22 cellular contexts compared by ENCODE assay signal in the genomic region with DNA sequence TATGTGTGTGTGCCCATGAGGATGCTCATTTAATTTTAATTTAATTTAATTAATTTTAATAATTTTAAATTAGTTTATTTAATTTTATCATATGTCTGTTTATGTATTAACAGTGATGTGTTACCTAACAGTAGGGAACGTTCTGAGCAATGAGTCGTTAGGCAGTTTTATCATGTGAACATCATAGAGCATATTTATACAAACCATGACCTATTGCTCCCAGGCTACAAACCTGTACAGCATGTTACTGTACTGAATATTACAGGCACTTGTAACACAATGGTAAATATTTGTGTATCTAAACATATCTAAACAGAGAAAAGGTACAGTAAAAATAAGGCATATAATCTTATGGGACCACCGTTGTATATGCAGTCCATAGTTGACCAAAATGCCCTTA. TPM values are rescaled to one million over a fixed set of nuclear protein-coding genes. Genes with fewer than 3 reads are reported as not detected.
DNase-seq lines count a peak whose midpoint lies in the region; ATAC-seq, FAIRE-seq and TF ChIP-seq lines count a peak whose summit lies in the region.
"Had no signal": no experiment of that assay in that cellular context is flagged by ENCODE, and none has a peak within 500 bp of the region (broad histone marks: within the 10 kb centered on the region; RNA-seq: fewer than 3 reads in every experiment).

No MANE protein-coding gene starts in this region.

- H3K27ac ChIP-seq in VCaP, result peak overlapping the region; percentile 100
- H3K27ac ChIP-seq in kidney (ENCODE audit: low read depth in 2 of 2, low read length in 2 of 2), result no peak overlapping the region
- H3K27ac ChIP-seq in prostate gland, result peak overlapping the region; percentile 93 to 99
- H3K27ac ChIP-seq: HL-60, SK-N-MC had no signal

- peak; percentile 6 for FAIRE-seq in kidney (lab: Jason Lieb, UNC)
- FAIRE-seq: GM19239, H54, K562 had no signal

- H3K36me3 ChIP-seq in kidney (ENCODE audit: control insufficient read depth in 1 of 2, insufficient read depth in 2 of 2, low read length in 2 of 2) (no peaks in the 10 kb centered on the region), prostate gland (no peaks in the 10 kb centered on the region), MG63 (no peaks in the 10 kb centered on the region)
- H3K36me3 ChIP-seq: BE2C had no signal

- no peak for TF ChIP-seq CTCF in Calu3 (IDR thresholded peaks at IDR 0.05; ENCODE audit: unreplicated experiment)
- no peak for TF ChIP-seq CTCF in VCaP (conservative IDR thresholded peaks at IDR 0.05)
- no peak for TF ChIP-seq CTCF in kidney (IDR thresholded peaks at IDR 0.05; ENCODE audit: borderline replicate concordance, extremely low read depth, insufficient read depth)
- TF ChIP-seq CTCF in prostate gland (IDR thresholded peaks at IDR 0.05), result no peak

- no peak overlapping the region for H3K27ac Mint-ChIP-seq in Calu3 (ENCODE audit: unreplicated experiment)
- H3K27ac Mint-ChIP-seq: CD14-positive monocyte; CD8-positive, alpha-beta memory T cell had no signal

- H3K9me3 Mint-ChIP-seq in Calu3 (ENCODE audit: low read depth, unreplicated experiment), result no peaks in the 10 kb centered on the region
- H3K9me3 Mint-ChIP-seq: CD14-positive monocyte; CD8-positive, alpha-beta memory T cell had no signal

- peaks cover 26% of the 10 kb centered on the region for H3K4me1 Mint-ChIP-seq in Calu3 (ENCODE audit: low read depth, unreplicated experiment)
- H3K4me1 Mint-ChIP-seq: CD14-positive monocyte; CD8-positive, alpha-beta memory T cell had no signal

- no peak for ATAC-seq in Right ventricle myocardium superior (ENCODE audit: poor library complexity)
- ATAC-seq: K562 had no signal

- H3K4me3 ChIP-seq in kidney (ENCODE audit: low read length in 2 of 2) (no peak overlapping the region), prostate gland (peak overlapping the region in 1 of 2 donors; percentile 9), MG63 (no peak overlapping the region)
- H3K4me3 ChIP-seq: K562, SK-N-MC had no signal

- peak overlapping the region; percentile 56 for H3K4me3 Mint-ChIP-seq in Calu3 (ENCODE audit: low read depth, unreplicated experiment)
- H3K4me3 Mint-ChIP-seq: CD14-positive monocyte; CD8-positive, alpha-beta memory T cell had no signal

- H3K27me3 Mint-ChIP-seq in Calu3 (ENCODE audit: unreplicated experiment), result no peaks in the 10 kb centered on the region

- no TSS peak for BruUV-seq in Calu3 (replicated peaks; lab: Mats Ljungman, UMichigan)

- H3K4me1 ChIP-seq in kidney (ENCODE audit: control insufficient read depth in 1 of 2, insufficient read depth in 1 of 2, low read depth in 1 of 2, low read length in 2 of 2), result no peaks in the 10 kb centered on the region
- peaks cover 7% of the 10 kb centered on the region for H3K4me1 ChIP-seq in prostate gland (replicated peaks)
- H3K4me1 ChIP-seq: BE2C had no signal

- H3K27me3 ChIP-seq in prostate gland (replicated peaks; ENCODE audit: insufficient read depth) (no peaks in the 10 kb centered on the region), MG63 (no peaks in the 10 kb centered on the region)
- H3K27me3 ChIP-seq: BE2C had no signal

- no peak overlapping the region for H3K9ac ChIP-seq in kidney (ENCODE audit: low read length in 2 of 2)

- WGBS in prostate gland, result 58% methylated on average over 3 of the region's 3 CpGs

- intact Hi-C loops in Calu3 (cut with micrococcal nuclease; ENCODE audit: unreplicated experiment), result loop anchor here (5.0 kb wide), 1 partner anchor 74 kb away; no protein-coding TSS in a partner anchor
- intact Hi-C loops in kidney (cut with DNase I), result no loop called here
- intact Hi-C loops in prostate gland (cut with DNase I), result no loop called here
- intact Hi-C loops in Right ventricle myocardium superior (cut with DNase I), result no loop called here

- H3K9me3 ChIP-seq in kidney (ENCODE audit: control insufficient read depth in 1 of 2, low read length in 2 of 2), result no peaks in the 10 kb centered on the region
- H3K9me3 ChIP-seq in prostate gland, result no peaks in the 10 kb centered on the region
- no peaks in the 10 kb centered on the region for H3K9me3 ChIP-seq in MG63
- H3K9me3 ChIP-seq: BE2C had no signal

- peaks cover 38% of the 10 kb centered on the region for H3K36me3 Mint-ChIP-seq in Calu3 (ENCODE audit: insufficient read depth, unreplicated experiment)
- H3K36me3 Mint-ChIP-seq: CD14-positive monocyte; CD8-positive, alpha-beta memory T cell had no signal

- no peak for TF ChIP-seq POLR2A in prostate gland (IDR thresholded peaks at IDR 0.05)

- CTCF ChIA-PET in Calu3 (lab: Charles Lee), result interaction anchor here (0.7 kb wide), 1 partner anchor 1422 kb away, joined by 4 read pairs; no protein-coding TSS in a partner anchor

- DNase-seq in Calu3, result no peak
- DNase-seq in kidney, result no peak
- no peak for DNase-seq in prostate gland (ENCODE audit: low spot score)
- DNase-seq in Right ventricle myocardium superior, result no peak
- DNase-seq in nucleus accumbens (lab: John Stamatoyannopoulos, UW), result no peak
- DNase-seq in MG63, result no peak
- DNase-seq: ACHN; BE2C; CD8-positive, alpha-beta memory T cell; Kasumi-1; NCI-H2029; NCI-H446 treated with DMSO at 0.1 percent for 48 hours; NCI-H526; RPMI8226; SHP77 had no signal

RNA-seq across cellular contexts. Expression of gene CFAP69, which starts 13.7 kb away (rescaled TPM):
- total RNA-seq in Calu3 (2022), result 3.4 and 4.6 TPM in 2 replicates
- 13.2 TPM for total RNA-seq in kidney
- polyA plus RNA-seq in kidney (ENCODE audit: insufficient read depth, low read depth, low replicate concordance), result 9.2 TPM
- 10 to 100 TPM; 27.4 to 50.6 TPM for total RNA-seq in prostate gland
- 1.3 TPM for total RNA-seq in Right ventricle myocardium superior
- 0.44 and 1.8 TPM in 2 replicates for total RNA-seq in MG63 (2014; rRNA removed; shearing (Covaris generic); ENCODE audit: low replicate concordance)
- polyA plus RNA-seq: CD14-positive monocyte; CD8-positive, alpha-beta memory T cell had no signal

RNA-seq across cellular contexts. Expression of gene STEAP2, which starts 19.8 kb away (rescaled TPM):
- 38.5 and 38.7 TPM in 2 replicates for total RNA-seq in Calu3 (2022)
- 15.8 TPM for total RNA-seq in kidney
- 8.9 TPM for polyA plus RNA-seq in kidney (ENCODE audit: insufficient read depth, low read depth, low replicate concordance)
- total RNA-seq in prostate gland, result 100 to 1,000 TPM; 167 to 555 TPM
- total RNA-seq in Right ventricle myocardium superior, result 10.5 TPM
- 1.2 and 2.0 TPM in 2 replicates for total RNA-seq in MG63 (2014; rRNA removed; shearing (Covaris generic); ENCODE audit: low replicate concordance)
- total RNA-seq: CD8-positive, alpha-beta memory T cell had no signal
- polyA plus RNA-seq: CD14-positive monocyte had no signal

Comparison
In these comparisons a context has a peak if more than half of its experiments do, and no peak if none do; other contexts are left out.
1. H3K27ac ChIP-seq: peak in VCaP (single experiment) and prostate gland (2 of 2); none in kidney (0 of 2).